Comparison of ENCODE assay signal across 8 cellular contexts in genomic region chr1:225474986-225475820, GRCh38. TPM values are rescaled to one million over a fixed set of nuclear protein-coding genes. Genes with fewer than 3 reads are reported as not detected.
DNase-seq lines count a peak whose midpoint lies in the region; ATAC-seq and TF ChIP-seq lines count a peak whose summit lies in the region.

No MANE protein-coding gene starts in this region.

- DNase-seq in DMS53 (lab: John Stamatoyannopoulos, UW) = peak; percentile 83
- DNase-seq in KBM-7 = peak; percentile 81
- peak; percentile 85 for DNase-seq in RWPE1 (ENCODE audit: low spot score)
- DNase-seq in activated gamma-delta T cell treated with anti-CD3 and anti-CD28 coated beads, Interleukin-2, amount 50 U/mL, for 16 hours (ENCODE audit: low read depth) = peak; percentile 43
- DNase-seq in foreskin melanocyte = peak; percentile 38
- DNase-seq in osteoblast (ENCODE audit: insufficient read length, low spot score, missing footprints) = peak; percentile 96
- peak; percentile 88 for DNase-seq in type B pancreatic cell (ENCODE audit: extremely low spot score, unreplicated experiment)

- H3K4me2 ChIP-seq in osteoblast (ENCODE audit: insufficient read depth, low read length) = peak overlapping the region; percentile 76

- H4K20me1 ChIP-seq in osteoblast (ENCODE audit: insufficient read depth, low read length) = no peaks in the 10 kb centered on the region

- CTCF ChIA-PET in RWPE1 (lab: Yijun Ruan, JAX) = interaction anchor here (0.5 to 2.4 kb wide), 101 partner anchors 8 to 727 kb away, joined by 3 to 38 read pairs (median 4); partner anchors contain the start of genes ENAH, LBR, PYCR2 and SRP9

- no peak overlapping the region for H3K27ac Mint-ChIP-seq in type B pancreatic cell

- H3K36me3 Mint-ChIP-seq in type B pancreatic cell = no peaks in the 10 kb centered on the region

- TF ChIP-seq CTCF in RWPE1 (conservative IDR thresholded peaks at IDR 0.05; ENCODE audit: low read depth) (peak; percentile 100), osteoblast (IDR thresholded peaks at IDR 0.05; ENCODE audit: extremely low read depth, low read depth, low read length) (peak; percentile 100), type B pancreatic cell (conservative IDR thresholded peaks at IDR 0.05) (peak; percentile 100)

- H3K4me3 ChIP-seq in osteoblast (ENCODE audit: insufficient read depth, low read length) = peak overlapping the region; percentile 51

- H3K27me3 Mint-ChIP-seq in type B pancreatic cell = peaks cover 7% of the 10 kb centered on the region

- no peaks in the 10 kb centered on the region for H3K9me3 Mint-ChIP-seq in type B pancreatic cell

- H3K4me1 ChIP-seq in osteoblast (ENCODE audit: insufficient read depth, low read length) = peaks cover 3% of the 10 kb centered on the region

- H3K9me3 ChIP-seq in osteoblast (ENCODE audit: low read depth, low read length) = no peaks in the 10 kb centered on the region

- ATAC-seq in GM21717 (IDR thresholded peaks at IDR 0.05; ENCODE audit: unreplicated experiment) = peak; percentile 68

- H3K4me1 Mint-ChIP-seq in type B pancreatic cell (ENCODE audit: unreplicated experiment) = peaks cover 8% of the 10 kb centered on the region

- no peaks in the 10 kb centered on the region for H3K27me3 ChIP-seq in osteoblast (ENCODE audit: insufficient read depth, low read length)

- H3K4me3 Mint-ChIP-seq in type B pancreatic cell = no peak overlapping the region

- in situ Hi-C loops in KBM-7 (cut with MboI; ENCODE audit: low pct_unique_long_range_greater_than_20kb, low sequenced_read_pairs) = loop anchor here (10.0 kb wide), 1 partner anchor 500 kb away; no protein-coding TSS in a partner anchor

- no peaks in the 10 kb centered on the region for H3K79me2 ChIP-seq in osteoblast (ENCODE audit: insufficient read depth, low read length)

- POLR2A ChIA-PET in RWPE1 (lab: Yijun Ruan, JAX; ENCODE audit: low non-redundant PET) = no interaction called here

- peak overlapping the region; percentile 85 for H2AFZ ChIP-seq in osteoblast (ENCODE audit: low read length)

- H3K27ac ChIP-seq in RWPE1 = no peak overlapping the region
- H3K27ac ChIP-seq in osteoblast (ENCODE audit: low read depth, low read length) = no peak overlapping the region

- no peaks in the 10 kb centered on the region for H3K36me3 ChIP-seq in osteoblast (ENCODE audit: insufficient read depth, low read length)

RNA-seq across cellular contexts. Expression of gene LBR, which starts 47.4 kb away (rescaled TPM):
- total RNA-seq in osteoblast (25.3 and 30.4 TPM in 2 replicates), type B pancreatic cell (ENCODE audit: low replicate concordance) (59.9 and 94.6 TPM in 2 replicates)

Comparison
In these comparisons a context has a peak if more than half of its experiments do, and no peak if none do; other contexts are left out.
1. DNase-seq: peak in every context shown above with its lines; median percentile 96 in osteoblast; 88 in type B pancreatic cell; 85 in RWPE1; 83 in DMS53; 81 in KBM-7; 43 in activated gamma-delta T cell treated with anti-CD3 and anti-CD28 coated beads, Interleukin-2, amount 50 U/mL, for 16 hours; 38 in foreskin melanocyte.